Comparison of ENCODE assay signal across 12 cellular contexts in the genomic region with DNA sequence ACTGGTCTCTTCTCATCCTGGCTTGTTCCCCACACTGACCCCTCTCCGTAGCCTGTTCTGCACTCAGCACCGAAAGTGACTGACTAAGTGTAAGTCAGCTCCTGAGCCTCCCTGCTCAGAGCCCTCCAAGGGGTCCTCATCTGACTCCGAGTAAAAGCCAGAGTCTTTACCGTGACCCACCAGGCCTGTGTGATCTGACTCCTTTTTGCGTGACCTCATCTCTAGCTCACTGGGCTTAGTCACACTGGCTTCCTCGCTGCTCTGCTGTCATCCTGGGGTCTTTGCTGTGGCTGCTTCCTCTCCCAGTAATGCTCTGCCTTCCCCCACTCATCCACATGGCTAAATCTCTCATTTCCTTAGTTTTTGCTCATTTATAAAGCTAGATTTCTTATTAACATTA.
DNase-seq lines count a peak whose midpoint lies in the region; ATAC-seq and TF ChIP-seq lines count a peak whose summit lies in the region.
"Had no signal": no experiment of that assay in that cellular context is flagged by ENCODE, and none has a peak within 500 bp of the region (broad histone marks: within the 10 kb centered on the region; RNA-seq: fewer than 3 reads in every experiment).

No MANE protein-coding gene starts in this region.

- TF ChIP-seq CTCF in astrocyte of the spinal cord (IDR thresholded peaks at IDR 0.05; ENCODE audit: low read depth, low read length) = no peak

- no peak overlapping the region for H3K4me3 ChIP-seq in astrocyte of the spinal cord (ENCODE audit: low read depth, low read length)
- H3K4me3 ChIP-seq in mesenchymal stem cell (ENCODE audit: insufficient read depth in 1 of 2, low read depth in 1 of 2, low read length in 2 of 2) = no peak overlapping the region

- peak overlapping the region in 1 of 2 experiments; percentile 1 for H2BK12ac ChIP-seq in mesenchymal stem cell (ENCODE audit: low read length in 2 of 2)

- in situ Hi-C loops in astrocyte of the spinal cord (cut with HindIII; ENCODE audit: low sequenced_read_pairs) = no loop called here

- H3K79me1 ChIP-seq in mesenchymal stem cell (replicated peaks; ENCODE audit: low read length, poor library complexity, severe bottlenecking) = peaks cover 29% of the 10 kb centered on the region

- H3K4ac ChIP-seq in mesenchymal stem cell (ENCODE audit: low read depth in 1 of 2, low read length in 2 of 2) = no peak overlapping the region

- DNase-seq in ELR (ENCODE audit: low read depth) = peak; percentile 92
- peak; percentile 84 for DNase-seq in M059J (ENCODE audit: low read depth)
- peak; percentile 64 for DNase-seq in astrocyte of the spinal cord (ENCODE audit: low read depth, low spot score)
- DNase-seq in mesenchymal stem cell = peak; percentile 73
- no peak for DNase-seq in SKM-1 treated with dmso at 0.1 percent for 144 hours (lab: John Stamatoyannopoulos, UW; ENCODE audit: unreplicated experiment)
- DNase-seq in inferior parietal cortex (ENCODE audit: extremely low spot score) = no peak
- DNase-seq: activated CD4-positive, alpha-beta T cell treated with anti-CD3 and anti-CD28 coated beads for 48 hours; activated T-cell treated with anti-CD3 and anti-CD28 coated beads, Interleukin-2, amount 50 U/mL, for 48 hours; amygdala; CD8-positive, alpha-beta memory T cell; cortex of kidney had no signal

- peak overlapping the region; percentile 61 to 67 for H3K18ac ChIP-seq in mesenchymal stem cell (ENCODE audit: low read depth in 1 of 2, low read length in 2 of 2)

- no peak overlapping the region for H3K9ac ChIP-seq in mesenchymal stem cell (ENCODE audit: low read length)

- peak overlapping the region in 1 of 2 experiments; percentile 4 for H3K14ac ChIP-seq in mesenchymal stem cell (ENCODE audit: low read length in 2 of 2)

- no peak overlapping the region for H2BK15ac ChIP-seq in mesenchymal stem cell (ENCODE audit: low read depth, poor library complexity, severe bottlenecking)

- 29% methylated on average over 6 of the region's 6 CpGs for WGBS in mesenchymal stem cell

- H3K27ac ChIP-seq in mesenchymal stem cell (ENCODE audit: low read length, poor library complexity, severe bottlenecking) = peak overlapping the region; percentile 50

- peak overlapping the region; percentile 68 for H2AFZ ChIP-seq in mesenchymal stem cell (ENCODE audit: low read depth, low read length)

- H2BK120ac ChIP-seq in mesenchymal stem cell (ENCODE audit: low read depth, low read length) = no peak overlapping the region

- peaks cover 7% of the 10 kb centered on the region for H3K4me1 ChIP-seq in mesenchymal stem cell (ENCODE audit: control insufficient read depth, insufficient read depth, low read depth, low read length)

- peak overlapping the region in 1 of 2 experiments; percentile 86 for H3K23ac ChIP-seq in mesenchymal stem cell (ENCODE audit: low read length in 2 of 2)

- peaks cover 0 to 6% of the 10 kb centered on the region in 2 experiments for H3K36me3 ChIP-seq in mesenchymal stem cell (ENCODE audit: control insufficient read depth in 1 of 2, insufficient read depth in 2 of 2, low read depth in 1 of 2, low read length in 2 of 2)

- no peak overlapping the region for H3K4me2 ChIP-seq in mesenchymal stem cell (ENCODE audit: low read length, poor library complexity, severe bottlenecking)

- H4K91ac ChIP-seq in mesenchymal stem cell (ENCODE audit: low read length) = no peak overlapping the region

- no peak for ATAC-seq in HG02981 (IDR thresholded peaks at IDR 0.05; ENCODE audit: unreplicated experiment)

- no peak overlapping the region for H2BK5ac ChIP-seq in mesenchymal stem cell (ENCODE audit: low read depth, low read length, poor library complexity, severe bottlenecking)

- H2AK5ac ChIP-seq in mesenchymal stem cell (ENCODE audit: low read length, severe bottlenecking) = peak overlapping the region; percentile 54

- no peaks in the 10 kb centered on the region for H3K9me3 ChIP-seq in mesenchymal stem cell (ENCODE audit: control insufficient read depth, low read length)

- H3K27me3 ChIP-seq in mesenchymal stem cell (ENCODE audit: control insufficient read depth in 1 of 2, insufficient read depth in 1 of 2, low read length in 2 of 2) = no peaks in the 10 kb centered on the region

- peak overlapping the region; percentile 82 for H4K8ac ChIP-seq in mesenchymal stem cell (ENCODE audit: low read length)

Comparison
In these comparisons a context has a peak if more than half of its experiments do, and no peak if none do; other contexts are left out.
1. DNase-seq: peak in ELR (single experiment), M059J (single experiment), astrocyte of the spinal cord (single experiment) and mesenchymal stem cell (single experiment); none in SKM-1 treated with dmso at 0.1 percent for 144 hours (single experiment) and inferior parietal cortex (single experiment).